11 cellular contexts compared by ENCODE assay signal in the genomic region with DNA sequence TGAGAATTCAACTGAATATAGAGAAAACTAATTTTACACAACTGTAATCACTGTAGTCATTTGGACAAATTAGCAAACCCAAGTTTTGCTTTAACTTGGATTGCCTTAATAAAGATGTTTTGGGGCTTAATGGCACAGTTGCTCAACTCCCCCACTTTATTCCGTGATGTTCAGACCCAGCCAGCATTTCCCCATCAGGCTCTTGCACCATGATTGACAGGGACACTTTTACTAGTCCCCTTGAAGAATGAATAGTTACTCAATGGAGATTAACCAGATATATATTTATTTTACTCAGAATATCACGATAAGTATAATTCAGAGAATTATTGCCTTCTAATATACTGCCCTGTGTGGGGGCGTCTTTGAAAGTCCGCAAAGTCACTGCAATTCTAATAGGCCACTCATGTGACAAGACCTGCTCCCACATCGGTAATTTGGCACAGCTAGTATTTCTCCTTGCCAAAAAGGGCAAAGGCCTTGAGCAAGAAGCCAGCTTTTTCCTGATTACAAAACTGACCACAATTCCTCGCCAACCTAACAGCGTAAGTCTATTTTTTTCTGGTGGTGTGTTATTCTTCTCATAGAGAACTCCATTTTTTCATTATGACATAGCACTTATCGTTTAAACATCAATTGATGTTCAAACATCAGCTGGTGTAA.
DNase-seq lines count a peak whose midpoint lies in the region; ATAC-seq and TF ChIP-seq lines count a peak whose summit lies in the region.
"Had no signal": no experiment of that assay in that cellular context is flagged by ENCODE, and none has a peak within 500 bp of the region (broad histone marks: within the 10 kb centered on the region; RNA-seq: fewer than 3 reads in every experiment).

No MANE protein-coding gene starts in this region.

- intact Hi-C loops in transverse colon (cut with DNase I; ENCODE audit: low total_unique reads) = no loop called here

- peak; percentile 24 for ATAC-seq in lung (ENCODE audit: insufficient read depth, low FRiP score)

- no peaks in the 10 kb centered on the region for H3K36me3 ChIP-seq in lung (ENCODE audit: control insufficient read depth in 2 of 2, insufficient read depth in 2 of 2, low read length in 2 of 2)
- H3K36me3 ChIP-seq in transverse colon = no peaks in the 10 kb centered on the region

- no peaks in the 10 kb centered on the region for H3K9me3 ChIP-seq in lung (ENCODE audit: control insufficient read depth in 2 of 2, insufficient read depth in 1 of 2, low read length in 1 of 2)
- H3K9me3 ChIP-seq in transverse colon = no peaks in the 10 kb centered on the region

- peak; percentile 85 for DNase-seq in NOMO-1 treated with DMSO at 0.1 percent for 48 hours (lab: John Stamatoyannopoulos, UW; ENCODE audit: unreplicated experiment)
- peak; percentile 96 for DNase-seq in dermis blood vessel endothelial cell
- DNase-seq in lung (ENCODE audit: low spot score) = peak; percentile 56
- DNase-seq in transverse colon = no peak
- DNase-seq in DMS79 treated with DMSO at 0.1 percent for 48 hours (lab: John Stamatoyannopoulos, UW) = no peak
- no peak for DNase-seq in NCI-H1417 treated with DMSO at 0.1 percent for 48 hours (lab: John Stamatoyannopoulos, UW)
- no peak for DNase-seq in NCI-H774 (lab: John Stamatoyannopoulos, UW)
- DNase-seq: activated CD4-positive, alpha-beta T cell treated with anti-CD3 and anti-CD28 coated beads for 4 hours; NCI-H2171; stimulated activated CD4-positive, alpha-beta T cell treated with anti-CD3 and anti-CD28 coated beads, Interleukin-4, amount 100 ng/mL, for 1 hour had no signal

- H3K4me3 ChIP-seq in lung (no peak overlapping the region), transverse colon (no peak overlapping the region)
- H3K4me3 ChIP-seq: dorsolateral prefrontal cortex had no signal

- H3K27me3 ChIP-seq in lung (ENCODE audit: control insufficient read depth, insufficient read depth) (no peaks in the 10 kb centered on the region), transverse colon (no peaks in the 10 kb centered on the region)

- TF ChIP-seq POLR2A in transverse colon (IDR thresholded peaks at IDR 0.05) = no peak

- H3K4me1 ChIP-seq in lung (ENCODE audit: control insufficient read depth in 2 of 2, insufficient read depth in 2 of 2, low read length in 2 of 2) = peaks cover 2 to 11% of the 10 kb centered on the region in 2 donors
- peaks cover 0 to 41% (median 23%) of the 10 kb centered on the region in 4 donors for H3K4me1 ChIP-seq in transverse colon

- H3K27ac ChIP-seq in lung (ENCODE audit: low read depth in 1 of 2, low read length in 1 of 2) = peak overlapping the region in 1 of 2 donors; percentile 59
- peak overlapping the region; percentile 1 to 24 (median 16) for H3K27ac ChIP-seq in transverse colon
- H3K27ac ChIP-seq: dorsolateral prefrontal cortex had no signal

- 11 to 19% methylated on average over 8 of the region's 8 CpGs for WGBS in lung, 2 donors
- WGBS in transverse colon (ENCODE audit: low coverage in 1 of 2), 2 donors = 29 to 36% methylated on average over 8 of the region's 8 CpGs

- TF ChIP-seq CTCF in lung (IDR thresholded peaks at IDR 0.05; ENCODE audit: control extremely low read depth, extremely low read depth) (no peak), transverse colon (IDR thresholded peaks at IDR 0.05) (no peak)

- TF ChIP-seq EP300 in transverse colon (IDR thresholded peaks at IDR 0.05; ENCODE audit: low read depth) = no peak

- in situ Hi-C loops in transverse colon (cut with MboI; ENCODE audit: low pct_ligation_motif_present in 1 of 4, low pct_unique_long_range_greater_than_20kb in 1 of 4, low sequenced_read_pairs in 3 of 4) = no loop called here

Comparison
In these comparisons a context has a peak if more than half of its experiments do, and no peak if none do; other contexts are left out.
1. DNase-seq: peak in NOMO-1 treated with DMSO at 0.1 percent for 48 hours (single experiment), dermis blood vessel endothelial cell (single experiment) and lung (single experiment); none in transverse colon (single experiment), DMS79 treated with DMSO at 0.1 percent for 48 hours (single experiment), NCI-H1417 treated with DMSO at 0.1 percent for 48 hours (single experiment) and NCI-H774 (single experiment).